ENCODE assay signal across 1 cellular context in genomic region chr22:24358105-24358836, GRCh38.
TF ChIP-seq lines count a peak whose summit lies in the region.

No MANE protein-coding gene starts in this region.

TF ChIP-seq in H1, 55 proteins besides CTCF, POLR2A, EP300 and RAD21:
- TF ChIP-seq EGR1 (IDR thresholded peaks at IDR 0.05; ENCODE audit: borderline replicate concordance, low read depth, low read length): no peak
- no peak for TF ChIP-seq MAX (IDR thresholded peaks at IDR 0.05)
- TF ChIP-seq FOSL1 (IDR thresholded peaks at IDR 0.05; ENCODE audit: insufficient read depth, low read depth, low read length): no peak
- TF ChIP-seq ASH2L (IDR thresholded peaks at IDR 0.05; ENCODE audit: low read length): no peak
- TF ChIP-seq CHD2 (IDR thresholded peaks at IDR 0.05; ENCODE audit: low read length): no peak
- no peak for TF ChIP-seq NRF1 (IDR thresholded peaks at IDR 0.05; ENCODE audit: low read depth, low read length)
- no peak for TF ChIP-seq RBBP5 (IDR thresholded peaks at IDR 0.05; ENCODE audit: borderline replicate concordance, low read depth, low read length)
- no peak for TF ChIP-seq ATF2 (IDR thresholded peaks at IDR 0.05; ENCODE audit: low read length)
- TF ChIP-seq CBX5 (IDR thresholded peaks at IDR 0.05; ENCODE audit: low read depth, low read length): no peak
- no peak for TF ChIP-seq CBX8 (IDR thresholded peaks at IDR 0.05; ENCODE audit: borderline replicate concordance, low read depth, low read length)
- TF ChIP-seq USF2 (IDR thresholded peaks at IDR 0.05; ENCODE audit: low read length): no peak
- no peak for TF ChIP-seq E2F6 (IDR thresholded peaks at IDR 0.05)
- no peak for TF ChIP-seq ATF3 (IDR thresholded peaks at IDR 0.05; ENCODE audit: insufficient read depth, low read depth, low read length)
- TF ChIP-seq KDM1A (IDR thresholded peaks at IDR 0.05; ENCODE audit: borderline replicate concordance, low read length): no peak
- no peak for TF ChIP-seq KDM4A (IDR thresholded peaks at IDR 0.05; ENCODE audit: low read depth, low read length, severe bottlenecking)
